Comparison of ENCODE assay signal across 12 cellular contexts in genomic region chr4:10747186-10747585, GRCh38.
DNase-seq lines count a peak whose midpoint lies in the region; ATAC-seq and TF ChIP-seq lines count a peak whose summit lies in the region.
"Had no signal": no experiment of that assay in that cellular context is flagged by ENCODE, and none has a peak within 500 bp of the region (broad histone marks: within the 10 kb centered on the region; RNA-seq: fewer than 3 reads in every experiment).

No MANE protein-coding gene starts in this region.

- no peaks in the 10 kb centered on the region for H3K27me3 Mint-ChIP-seq in MCF 10A (ENCODE audit: insufficient read depth, unreplicated experiment)

- H3K9me3 ChIP-seq in breast epithelium: no peaks in the 10 kb centered on the region
- H3K9me3 ChIP-seq in thoracic aorta: no peaks in the 10 kb centered on the region
- H3K9me3 ChIP-seq in spleen: no peaks in the 10 kb centered on the region
- H3K9me3 ChIP-seq: SK-N-SH had no signal

- H3K27ac Mint-ChIP-seq in MCF 10A (ENCODE audit: low read depth, unreplicated experiment): no peak overlapping the region

- H3K36me3 ChIP-seq in breast epithelium: no peaks in the 10 kb centered on the region
- no peaks in the 10 kb centered on the region for H3K36me3 ChIP-seq in thoracic aorta
- H3K36me3 ChIP-seq in spleen: no peaks in the 10 kb centered on the region

- H3K27me3 ChIP-seq in breast epithelium (no peaks in the 10 kb centered on the region), thoracic aorta (replicated peaks; ENCODE audit: insufficient read depth) (no peaks in the 10 kb centered on the region), spleen (replicated peaks in 1 of 7) (no peaks in the 10 kb centered on the region)

- ATAC-seq in GM21825 (IDR thresholded peaks at IDR 0.05; ENCODE audit: unreplicated experiment) (peak; percentile 47), HG03342 (IDR thresholded peaks at IDR 0.05; ENCODE audit: unreplicated experiment) (peak; percentile 44), thoracic aorta (ENCODE audit: insufficient number of reproducible peaks, low FRiP score, low read depth) (no peak)

- H3K27ac ChIP-seq in breast epithelium (peak overlapping the region; percentile 18 to 33), thoracic aorta (peak overlapping the region; percentile 55 to 64), spleen (peak overlapping the region in 1 of 8 donors; percentile 3)
- H3K27ac ChIP-seq: 22Rv1 had no signal

- no peak overlapping the region for H3K4me3 ChIP-seq in breast epithelium
- H3K4me3 ChIP-seq in thoracic aorta: no peak overlapping the region
- H3K4me3 ChIP-seq in spleen: no peak overlapping the region

- no TSS peak for BruUV-seq in MCF 10A (replicated peaks; lab: Mats Ljungman, UMichigan)

- no peak for TF ChIP-seq CTCF in breast epithelium (IDR thresholded peaks at IDR 0.05)
- no peak for TF ChIP-seq CTCF in MCF 10A (IDR thresholded peaks at IDR 0.05; ENCODE audit: unreplicated experiment)
- no peak for TF ChIP-seq CTCF in thoracic aorta (IDR thresholded peaks at IDR 0.05)
- no peak for TF ChIP-seq CTCF in spleen (IDR thresholded peaks at IDR 0.05 in 8 of 11, conservative IDR thresholded peaks at IDR 0.05 in 3 of 11)

- DNase-seq in breast epithelium (ENCODE audit: low spot score in 2 of 2) (no peak), MCF 10A (ENCODE audit: unreplicated experiment) (no peak), thoracic aorta (ENCODE audit: low spot score) (no peak), spleen (no peak)
- DNase-seq in activated CD8-positive, alpha-beta memory T cell treated with anti-CD3 and anti-CD28 coated beads, Interleukin-2, amount 50 U/mL, for 48 hours: no peak
- DNase-seq in effector CD8-positive, alpha-beta T cell (lab: John Stamatoyannopoulos, UW): no peak
- DNase-seq: Calu3, naive B cell, SK-N-SH had no signal

- H3K36me3 Mint-ChIP-seq in MCF 10A (ENCODE audit: insufficient read depth, unreplicated experiment): no peaks in the 10 kb centered on the region
- H3K36me3 Mint-ChIP-seq: naive B cell had no signal

- POLR2A ChIA-PET in MCF 10A (lab: Yijun Ruan, JAX): no interaction called here

- 65 to 73% (median 68%) methylated on average over 5 of the region's 5 CpGs for WGBS in spleen, 5 donors

- no peak overlapping the region for H3K4me3 Mint-ChIP-seq in MCF 10A (ENCODE audit: unreplicated experiment)

- peaks cover 14% of the 10 kb centered on the region for H3K9me3 Mint-ChIP-seq in MCF 10A (ENCODE audit: unreplicated experiment)
- H3K9me3 Mint-ChIP-seq: naive B cell had no signal

- intact Hi-C loops in breast epithelium (cut with DNase I; ENCODE audit: low total_unique reads) (no loop called here), MCF 10A (cut with micrococcal nuclease) (no loop called here), spleen (cut with DNase I; ENCODE audit: low total_unique reads) (no loop called here)

- H3K4me1 ChIP-seq in breast epithelium (no peaks in the 10 kb centered on the region), thoracic aorta (ENCODE audit: control insufficient read depth in 1 of 2, low read depth in 2 of 2) (peaks cover 7 to 23% of the 10 kb centered on the region in 2 donors), spleen (peaks cover 0 to 19% (median 3%) of the 10 kb centered on the region in 6 donors)

- CTCF ChIA-PET in MCF 10A (lab: Yijun Ruan, JAX): interaction anchor here (0.6 kb wide), 1 partner anchor 1014 kb away, joined by 3 read pairs; no protein-coding TSS in a partner anchor

- no peaks in the 10 kb centered on the region for H3K4me1 Mint-ChIP-seq in MCF 10A (ENCODE audit: insufficient read depth, unreplicated experiment)

- no peak for TF ChIP-seq POLR2A in breast epithelium (IDR thresholded peaks at IDR 0.05)
- no peak for TF ChIP-seq POLR2A in spleen (IDR thresholded peaks at IDR 0.05)
